31 cellular contexts compared by ENCODE assay signal in the genomic region with DNA sequence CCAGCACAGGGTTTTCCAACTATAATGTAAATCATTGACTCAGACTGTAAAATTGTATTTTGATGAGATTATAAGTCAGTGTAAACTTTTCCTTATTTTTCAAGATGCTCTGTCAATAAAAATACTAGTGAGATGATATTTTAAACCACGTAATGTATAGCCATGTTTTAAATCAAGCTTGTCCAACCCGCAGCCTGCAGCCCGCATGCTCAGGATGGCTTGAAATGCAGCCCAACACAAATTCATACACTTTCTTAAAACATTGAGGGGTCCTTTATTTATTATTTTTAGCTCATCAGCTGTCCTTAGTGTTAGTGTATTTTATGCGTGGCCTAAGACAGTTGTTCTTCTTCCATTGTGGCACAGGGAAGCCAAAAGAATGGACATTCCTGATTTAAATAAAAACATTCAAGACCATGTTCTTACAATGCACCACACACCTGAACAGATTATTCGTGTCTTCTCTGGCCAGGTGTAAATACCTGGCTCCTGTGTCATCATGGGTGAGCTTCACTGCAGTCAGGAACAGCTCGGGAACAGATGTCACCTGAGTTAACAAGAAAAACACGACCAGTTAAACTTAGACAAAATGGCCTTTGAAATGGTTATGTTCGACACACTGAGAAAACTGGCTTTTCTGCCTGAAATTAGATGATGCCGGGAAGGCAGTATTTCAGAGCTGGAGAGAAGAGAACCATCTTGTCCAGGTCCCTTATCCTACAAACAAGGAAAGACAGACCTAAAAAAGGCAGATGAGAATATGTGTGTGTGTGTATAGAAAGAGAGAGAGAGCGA.
"Had no signal": no experiment of that assay in that cellular context is flagged by ENCODE, and none has a peak within 500 bp of the region (broad histone marks: within the 10 kb centered on the region; RNA-seq: fewer than 3 reads in every experiment).

No MANE protein-coding gene starts in this region.

- H3K9me3 Mint-ChIP-seq: central memory CD8-positive, alpha-beta T cell; naive thymus-derived CD8-positive, alpha-beta T cell; nephron progenitor cell; stimulated activated effector memory CD8-positive, alpha-beta T cell treated with anti-CD3 and anti-CD28 coated beads, Interleukin-12 subunit alpha, Interleukin-12 subunit beta, amount 100 ng/mL, for 72 hours; type B pancreatic cell had no signal

- DNase-seq: dermis blood vessel endothelial cell; effector memory CD4-positive, alpha-beta T cell; foreskin fibroblast; glutamatergic neuron; heart right ventricle; hippocampal formation; left cardiac atrium; left lung; mesendoderm; naive thymus-derived CD8-positive, alpha-beta T cell; nephron progenitor cell; nucleus accumbens; ovary; psoas muscle; right cardiac atrium; sigmoid colon; stimulated activated CD4-positive, alpha-beta T cell treated with anti-CD3 and anti-CD28 coated beads, Interleukin-12 subunit alpha, Interleukin-12 subunit beta, amount 100 ng/mL, for 4 hours; stimulated activated CD4-positive, alpha-beta T cell treated with anti-CD3 and anti-CD28 coated beads, Interleukin-2, amount 100 ng/mL, for 24 hours; stimulated activated CD4-positive, alpha-beta T cell treated with anti-CD3 and anti-CD28 coated beads, Interleukin-4, amount 100 ng/mL, for 24 hours; stimulated activated naive CD4-positive, alpha-beta T cell treated with Interleukin-2 at 50 U/mL for 16 hours; stomach; thyroid gland had no signal

- H3K27ac Mint-ChIP-seq: nephron progenitor cell, type B pancreatic cell had no signal

- H3K27ac ChIP-seq: coronary artery, epithelial cell of prostate, gastroesophageal sphincter, heart right ventricle, left lung, ovary, psoas muscle, sigmoid colon, skin epidermis, stomach, thyroid gland had no signal

- H3K27me3 Mint-ChIP-seq: central memory CD8-positive, alpha-beta T cell; naive thymus-derived CD8-positive, alpha-beta T cell; type B pancreatic cell had no signal

- H3K27me3 ChIP-seq: gastroesophageal sphincter, heart right ventricle, left lung, ovary, sigmoid colon, stomach, thyroid gland had no signal

- H3K4me3 ChIP-seq: coronary artery, gastroesophageal sphincter, heart right ventricle, left lung, ovary, psoas muscle, sigmoid colon, skin epidermis, stomach, thyroid gland had no signal

- H3K36me3 ChIP-seq: ovary had no signal

- H3K9me3 ChIP-seq: gastroesophageal sphincter, heart right ventricle, left lung, ovary, psoas muscle, sigmoid colon, stomach, thyroid gland had no signal

- H3K4me3 Mint-ChIP-seq: central memory CD8-positive, alpha-beta T cell; naive thymus-derived CD8-positive, alpha-beta T cell; nephron progenitor cell; stimulated activated effector memory CD8-positive, alpha-beta T cell treated with anti-CD3 and anti-CD28 coated beads, Interleukin-12 subunit alpha, Interleukin-12 subunit beta, amount 100 ng/mL, for 72 hours; type B pancreatic cell had no signal

- FAIRE-seq: endometrium, islet of Langerhans had no signal
